21 cellular contexts compared by ENCODE assay signal in the genomic region with DNA sequence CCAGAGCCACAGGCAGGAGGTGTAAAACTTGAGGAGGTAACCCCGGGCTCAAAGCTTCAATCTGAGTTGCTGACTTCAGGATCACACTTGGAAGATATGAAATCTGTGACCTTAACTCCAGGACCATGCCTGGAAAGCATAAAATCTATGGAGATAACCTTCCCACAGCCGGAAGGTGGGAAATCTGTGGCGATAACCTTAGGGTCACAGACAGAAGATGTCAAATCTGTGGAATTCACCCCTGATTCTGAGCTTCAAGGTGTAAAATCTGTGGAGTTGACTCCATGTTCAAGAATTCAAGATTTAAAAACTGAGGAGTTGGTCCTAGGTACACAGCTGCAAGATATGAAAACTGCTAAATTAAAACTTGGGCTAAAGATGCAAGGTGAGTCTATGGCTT. TPM values are rescaled to one million over a fixed set of nuclear protein-coding genes. Genes with fewer than 3 reads are reported as not detected.
DNase-seq lines count a peak whose midpoint lies in the region; ATAC-seq, FAIRE-seq and TF ChIP-seq lines count a peak whose summit lies in the region.
"Had no signal": no experiment of that assay in that cellular context is flagged by ENCODE, and none has a peak within 500 bp of the region (broad histone marks: within the 10 kb centered on the region; RNA-seq: fewer than 3 reads in every experiment).

No MANE protein-coding gene starts in this region.

- no peak for TF ChIP-seq CTCF in natural killer cell (IDR thresholded peaks at IDR 0.05)
- TF ChIP-seq CTCF in K562 (IDR thresholded peaks at IDR 0.05 in 2 of 3, conservative IDR thresholded peaks at IDR 0.05 in 1 of 3; ENCODE audit: insufficient read depth in 2 of 3, low read depth in 1 of 3, low read length in 3 of 3) = no peak
- no peak for TF ChIP-seq CTCF in osteocyte (IDR thresholded peaks at IDR 0.05)

- peaks cover 0 to 15% of the 10 kb centered on the region in 2 experiments; a peak in 3 of 5 replicates for H3K27me3 ChIP-seq in K562 (ENCODE audit: control insufficient read depth in 2 of 2, insufficient read depth in 2 of 2, low read length in 2 of 2)
- H3K27me3 ChIP-seq: BLaER1 treated with 17β-estradiol and CSF1 and Interleukin-3, amounts not matched to agents 10 nM and 100 nM had no signal

- H2AFZ ChIP-seq in K562 (ENCODE audit: low read depth, low read length) = no peak overlapping the region

- H3K4me3 Mint-ChIP-seq in natural killer cell (no peak overlapping the region), osteocyte (ENCODE audit: unreplicated experiment) (no peak overlapping the region)
- H3K4me3 Mint-ChIP-seq in natural killer cell treated with Interleukin-12 subunit alpha and Interleukin-12 subunit beta and Interleukin-15 and Interleukin-18, amount 100 ng/mL, for 72 hours = no peak overlapping the region
- no peak overlapping the region for H3K4me3 Mint-ChIP-seq in activated CD8-positive, alpha-beta memory T cell treated with anti-CD3 and anti-CD28 coated beads, Interleukin-2, amount 10 ng/mL, durations not matched to agents 7 days and 5 days
- H3K4me3 Mint-ChIP-seq: B cell; CD4-positive, alpha-beta T cell; CD8-positive, alpha-beta T cell had no signal

- peaks cover 42 to 52% of the 10 kb centered on the region in 2 donors for H3K4me1 Mint-ChIP-seq in natural killer cell
- peaks cover 23 to 36% of the 10 kb centered on the region in 2 donors for H3K4me1 Mint-ChIP-seq in natural killer cell treated with Interleukin-12 subunit alpha and Interleukin-12 subunit beta and Interleukin-15 and Interleukin-18, amount 100 ng/mL, for 72 hours (ENCODE audit: low read depth in 2 of 2)
- H3K4me1 Mint-ChIP-seq in osteocyte (ENCODE audit: unreplicated experiment) = peaks cover 8% of the 10 kb centered on the region
- H3K4me1 Mint-ChIP-seq in activated CD8-positive, alpha-beta memory T cell treated with anti-CD3 and anti-CD28 coated beads, Interleukin-2, amount 10 ng/mL, durations not matched to agents 7 days and 5 days = peaks cover 8% of the 10 kb centered on the region
- H3K4me1 Mint-ChIP-seq: B cell had no signal

- TF ChIP-seq EP300 in K562 (IDR thresholded peaks at IDR 0.05; ENCODE audit: low read length) = no peak

- POLR2A ChIA-PET in K562 (lab: Yijun Ruan, JAX) = interaction anchor here (0.8 to 0.9 kb wide), 2 partner anchors 8 to 28 kb away, joined by 4 read pairs; no protein-coding TSS in a partner anchor

- CTCF ChIA-PET in K562 (lab: Yijun Ruan, JAX; ENCODE audit: low intra/inter-chr PET ratio) = no interaction called here
- CTCF ChIA-PET in activated CD8-positive, alpha-beta memory T cell treated with anti-CD3 and anti-CD28 coated beads, Interleukin-2, amount 10 ng/mL, durations not matched to agents 7 days and 5 days (lab: Charles Lee) = no interaction called here

- no TSS peak for BruUV-seq in K562 (replicated peaks; lab: Mats Ljungman, UMichigan)

- in situ Hi-C loops in K562 (cut with MboI) = no loop called here

- H4K20me1 ChIP-seq in K562 (replicated peaks; ENCODE audit: control insufficient read depth, insufficient read depth, low read length) = no peaks in the 10 kb centered on the region
- H4K20me1 ChIP-seq: BLaER1 treated with 17β-estradiol and CSF1 and Interleukin-3, amounts not matched to agents 10 nM and 100 nM had no signal

- H3K4me3 ChIP-seq in K562 = no peak overlapping the region
- H3K4me3 ChIP-seq: A549; BLaER1 treated with 17β-estradiol and CSF1 and Interleukin-3, amounts not matched to agents 10 nM and 100 nM had no signal

- H3K9me3 Mint-ChIP-seq in natural killer cell (peaks cover 0 to 3% of the 10 kb centered on the region in 2 donors), osteocyte (ENCODE audit: unreplicated experiment) (peaks cover 27% of the 10 kb centered on the region)
- H3K9me3 Mint-ChIP-seq in natural killer cell treated with Interleukin-12 subunit alpha and Interleukin-12 subunit beta and Interleukin-15 and Interleukin-18, amount 100 ng/mL, for 72 hours = peaks cover 3% of the 10 kb centered on the region
- H3K9me3 Mint-ChIP-seq in activated CD8-positive, alpha-beta memory T cell treated with anti-CD3 and anti-CD28 coated beads, Interleukin-2, amount 10 ng/mL, durations not matched to agents 7 days and 5 days (ENCODE audit: low read depth) = no peaks in the 10 kb centered on the region

- ATAC-seq in natural killer cell = no peak
- no peak for ATAC-seq in natural killer cell treated with Interleukin-12 subunit alpha and Interleukin-12 subunit beta and Interleukin-15 and Interleukin-18, amount 100 ng/mL, for 72 hours
- ATAC-seq in K562 = no peak
- ATAC-seq in activated CD8-positive, alpha-beta memory T cell treated with anti-CD3 and anti-CD28 coated beads, Interleukin-2, amount 10 ng/mL, durations not matched to agents 7 days and 5 days = no peak
- no peak for ATAC-seq in HG03045 (IDR thresholded peaks at IDR 0.05; ENCODE audit: unreplicated experiment)
- ATAC-seq: A549; CD8-positive, alpha-beta T cell had no signal

- H3K9me1 ChIP-seq in K562 (ENCODE audit: control insufficient read depth, insufficient read depth, low read length) = no peaks in the 10 kb centered on the region

- no peaks in the 10 kb centered on the region for H3K9me3 ChIP-seq in K562 (replicated peaks; ENCODE audit: control insufficient read depth, insufficient read depth, low read depth, low read length)
- H3K9me3 ChIP-seq: Caco-2 had no signal

- no peaks in the 10 kb centered on the region for H3K4me1 ChIP-seq in K562 (replicated peaks in 1 of 2; ENCODE audit: control insufficient read depth in 2 of 2, insufficient read depth in 2 of 2, low read length in 2 of 2)
- H3K4me1 ChIP-seq: A549; BLaER1 treated with 17β-estradiol and CSF1 and Interleukin-3, amounts not matched to agents 10 nM and 100 nM; Caco-2 had no signal

- H3K27me3 Mint-ChIP-seq in natural killer cell (ENCODE audit: low read depth in 2 of 2) (peaks cover 29 to 33% of the 10 kb centered on the region in 2 donors), osteocyte (ENCODE audit: unreplicated experiment) (no peaks in the 10 kb centered on the region)
- peaks cover 21 to 58% of the 10 kb centered on the region in 2 donors for H3K27me3 Mint-ChIP-seq in natural killer cell treated with Interleukin-12 subunit alpha and Interleukin-12 subunit beta and Interleukin-15 and Interleukin-18, amount 100 ng/mL, for 72 hours
- H3K27me3 Mint-ChIP-seq in activated CD8-positive, alpha-beta memory T cell treated with anti-CD3 and anti-CD28 coated beads, Interleukin-2, amount 10 ng/mL, durations not matched to agents 7 days and 5 days = peaks cover 70% of the 10 kb centered on the region

- H3K27ac Mint-ChIP-seq in natural killer cell (peak overlapping the region; percentile 63 to 69), osteocyte (ENCODE audit: unreplicated experiment) (no peak overlapping the region)
- H3K27ac Mint-ChIP-seq in natural killer cell treated with Interleukin-12 subunit alpha and Interleukin-12 subunit beta and Interleukin-15 and Interleukin-18, amount 100 ng/mL, for 72 hours = peak overlapping the region in 1 of 2 donors; percentile 52
- no peak overlapping the region for H3K27ac Mint-ChIP-seq in activated CD8-positive, alpha-beta memory T cell treated with anti-CD3 and anti-CD28 coated beads, Interleukin-2, amount 10 ng/mL, durations not matched to agents 7 days and 5 days
- H3K27ac Mint-ChIP-seq: B cell; CD4-positive, alpha-beta T cell; CD8-positive, alpha-beta T cell had no signal

- H3K4me2 ChIP-seq in K562 (ENCODE audit: insufficient read depth, low read length) = no peak overlapping the region
- H3K4me2 ChIP-seq: A549; BLaER1 treated with 17β-estradiol and CSF1 and Interleukin-3, amounts not matched to agents 10 nM and 100 nM had no signal

- H3K79me2 ChIP-seq in K562 (ENCODE audit: control insufficient read depth, insufficient read depth, low read length) = no peaks in the 10 kb centered on the region

- no peak overlapping the region for H3K9ac ChIP-seq in K562 (ENCODE audit: insufficient read depth in 1 of 2, low read depth in 2 of 2, low read length in 2 of 2)
- H3K9ac ChIP-seq: BLaER1 treated with 17β-estradiol and CSF1 and Interleukin-3, amounts not matched to agents 10 nM and 100 nM had no signal

- no peak for DNase-seq in natural killer cell
- no peak for DNase-seq in natural killer cell treated with Interleukin-12 subunit alpha and Interleukin-12 subunit beta and Interleukin-15 and Interleukin-18, amount 100 ng/mL, for 72 hours (ENCODE audit: low spot score)
- no peak for DNase-seq in K562 (ENCODE audit: extremely low read depth in 1 of 4, low spot score in 3 of 4)
- DNase-seq in osteocyte (ENCODE audit: extremely low spot score, unreplicated experiment) = peak; percentile 27
- no peak for DNase-seq in activated CD8-positive, alpha-beta memory T cell treated with anti-CD3 and anti-CD28 coated beads, Interleukin-2, amount 10 ng/mL, durations not matched to agents 7 days and 5 days
- DNase-seq: AML-193; Caco-2; Calu3; CD4-positive, alpha-beta T cell; CD8-positive, alpha-beta T cell; DMS79 treated with DMSO at 0.1 percent for 48 hours; GF-D8 had no signal

- no peak for FAIRE-seq in K562 (lab: Jason Lieb, UNC)
- FAIRE-seq: A549, D721Med, G401.6, GM12891 had no signal

- 2% methylated on average over 3 of the region's 3 CpGs for WGBS in K562 (ENCODE audit: insufficient coverage, low coverage, missing lambda C conversion rate)

- H3K27ac ChIP-seq in K562 (ENCODE audit: extremely low read depth, low read depth, low read length) = no peak overlapping the region
- H3K27ac ChIP-seq: 22Rv1; A549; BLaER1 treated with 17β-estradiol and CSF1 and Interleukin-3, amounts not matched to agents 10 nM and 100 nM; C4-2B had no signal

- intact Hi-C loops in natural killer cell (cut with micrococcal nuclease) = no loop called here
- intact Hi-C loops in K562 (cut with micrococcal nuclease) = no loop called here

- H3K36me3 ChIP-seq in K562 (ENCODE audit: control insufficient read depth, insufficient read depth, low read length) = no peaks in the 10 kb centered on the region

- H3K36me3 Mint-ChIP-seq in natural killer cell (no peaks in the 10 kb centered on the region), osteocyte (ENCODE audit: unreplicated experiment) (peaks cover 4% of the 10 kb centered on the region)
- H3K36me3 Mint-ChIP-seq in natural killer cell treated with Interleukin-12 subunit alpha and Interleukin-12 subunit beta and Interleukin-15 and Interleukin-18, amount 100 ng/mL, for 72 hours = peaks cover 5% of the 10 kb centered on the region
- no peaks in the 10 kb centered on the region for H3K36me3 Mint-ChIP-seq in activated CD8-positive, alpha-beta memory T cell treated with anti-CD3 and anti-CD28 coated beads, Interleukin-2, amount 10 ng/mL, durations not matched to agents 7 days and 5 days
- H3K36me3 Mint-ChIP-seq: CD8-positive, alpha-beta T cell had no signal

- TF ChIP-seq RAD21 in K562 (CRISPR knock-in tag; conservative IDR thresholded peaks at IDR 0.05 in 1 of 2, IDR thresholded peaks at IDR 0.05 in 1 of 2) = no peak

- no peak for TF ChIP-seq POLR2A in K562 (conservative IDR thresholded peaks at IDR 0.05)

RNA-seq across cellular contexts. Expression of a gene that starts 11.6 kb away (rescaled TPM):
- total RNA-seq in natural killer cell (10 to 100 TPM; 26.5 to 40.9 (median 30.6) TPM), K562 (2014; rRNA removed) (44.4 and 47.8 TPM in 2 replicates), K562 (2014; rRNA removed; fragmentation: Illumina TruSeq; extraction: Trizol) (67.4 and 73.7 TPM in 2 replicates), K562 (2015; rRNA removed; fragmentation: Illumina TruSeq; extraction: Trizol) (44.6 and 47.2 TPM in 2 replicates), K562 (2021) (53.6 and 56.5 TPM in 2 replicates), osteocyte (43.6 and 52.5 TPM in 2 replicates)
- 10 to 100 TPM; 10.1 to 24.0 TPM for total RNA-seq in natural killer cell treated with Interleukin-12 subunit alpha and Interleukin-12 subunit beta and Interleukin-15 and Interleukin-18, amount 100 ng/mL, for 72 hours
- 120 and 302 TPM in 2 replicates for total RNA-seq in K562 (2011; cell fraction: chromatin; rRNA removed; ENCODE audit: low replicate concordance)
- total RNA-seq in K562 (2011; cell fraction: nucleolus; rRNA removed) = 36.5 and 48.2 TPM in 2 replicates
- total RNA-seq in K562 (2011; cell fraction: nucleoplasm; rRNA removed) = 106 and 159 TPM in 2 replicates
- polyA plus RNA-seq in K562 (2011; rRNA removed) (76.4 and 94.0 TPM in 2 replicates), K562 (2014; fragmentation: Illumina TruSeq; extraction: Trizol) (79.0 and 101 TPM in 2 replicates), K562 (2014; fragmentation: Nextera tagmentation; extraction: Ambion mirVana) (10 to 100 TPM; 24.7 to 77.9 TPM), K562 (2014; rRNA removed) (65.8 and 65.9 TPM in 2 replicates)
- polyA plus RNA-seq in K562 (2011; cell fraction: cytosol; rRNA removed) = 21.4 and 54.4 TPM in 2 replicates
- polyA plus RNA-seq in K562 (2011; cell fraction: nucleus; rRNA removed) = 135 and 202 TPM in 2 replicates
- polyA plus RNA-seq in K562 (2012) = 40.0 and 65.9 TPM in 2 replicates
- 116 and 117 TPM in 2 replicates for polyA minus RNA-seq in K562 (2011; rRNA and poly(A)+ RNA removed)
- 13.0 and 19.2 TPM in 2 replicates for polyA minus RNA-seq in K562 (2011; cell fraction: cytosol; rRNA and poly(A)+ RNA removed)
- polyA minus RNA-seq in K562 (2011; cell fraction: nucleus; rRNA and poly(A)+ RNA removed) = 40.3 and 75.2 TPM in 2 replicates
- total RNA-seq in activated CD8-positive, alpha-beta memory T cell treated with anti-CD3 and anti-CD28 coated beads, Interleukin-2, amount 10 ng/mL, durations not matched to agents 7 days and 5 days = 10 to 100 TPM; 32.8 to 39.5 TPM

RNA-seq across cellular contexts. Expression of a gene that starts 57.6 kb away (rescaled TPM):
- total RNA-seq in natural killer cell (under 1 TPM; 0.25 to 0.58 (median 0.42) TPM), K562 (2014; rRNA removed) (3.3 and 5.2 TPM in 2 replicates), K562 (2014; rRNA removed; fragmentation: Illumina TruSeq; extraction: Trizol) (4.2 TPM in 2 replicates), K562 (2015; rRNA removed; fragmentation: Illumina TruSeq; extraction: Trizol) (4.1 TPM in 2 replicates), K562 (2021) (3.3 TPM in 2 replicates), osteocyte (2.1 and 2.5 TPM in 2 replicates)
- total RNA-seq in natural killer cell treated with Interleukin-12 subunit alpha and Interleukin-12 subunit beta and Interleukin-15 and Interleukin-18, amount 100 ng/mL, for 72 hours = under 1 TPM in 1 of 2 donors, not detected in 1; 0.36 TPM
- 3.0 and 6.7 TPM in 2 replicates for total RNA-seq in K562 (2011; cell fraction: chromatin; rRNA removed; ENCODE audit: low replicate concordance)
- 2.2 and 3.0 TPM in 2 replicates for total RNA-seq in K562 (2011; cell fraction: nucleolus; rRNA removed)
- 3.1 and 3.9 TPM in 2 replicates for total RNA-seq in K562 (2011; cell fraction: nucleoplasm; rRNA removed)
- polyA plus RNA-seq in K562 (2011; rRNA removed) (4.4 TPM in 2 replicates), K562 (2014; fragmentation: Illumina TruSeq; extraction: Trizol) (4.7 and 5.2 TPM in 2 replicates), K562 (2014; fragmentation: Nextera tagmentation; extraction: Ambion mirVana) (1 to 10 TPM; 2.2 to 4.2 TPM), K562 (2014; rRNA removed) (3.2 and 3.4 TPM in 2 replicates)
- polyA plus RNA-seq in K562 (2011; cell fraction: cytosol; rRNA removed) = 1.3 and 2.2 TPM in 2 replicates
- 2.9 and 5.5 TPM in 2 replicates for polyA plus RNA-seq in K562 (2011; cell fraction: nucleus; rRNA removed)
- polyA plus RNA-seq in K562 (2012) = 2.5 and 4.2 TPM in 2 replicates
- polyA minus RNA-seq in K562 (2011; rRNA and poly(A)+ RNA removed) = 2.6 and 3.7 TPM in 2 replicates
- polyA minus RNA-seq in K562 (2011; cell fraction: cytosol; rRNA and poly(A)+ RNA removed) = 1.2 and 1.5 TPM in 2 replicates
- 2.8 and 6.2 TPM in 2 replicates for polyA minus RNA-seq in K562 (2011; cell fraction: nucleus; rRNA and poly(A)+ RNA removed)
- 1 to 10 TPM in 1 of 2 experiments, under 1 TPM in 1; 0.98 to 1.5 TPM for total RNA-seq in activated CD8-positive, alpha-beta memory T cell treated with anti-CD3 and anti-CD28 coated beads, Interleukin-2, amount 10 ng/mL, durations not matched to agents 7 days and 5 days

RNA-seq across cellular contexts. Expression of a gene that starts 57.7 kb away (rescaled TPM):
- total RNA-seq in natural killer cell (10 to 100 TPM; 31.5 to 36.1 (median 34.9) TPM), K562 (2014; rRNA removed) (23.4 and 34.7 TPM in 2 replicates), K562 (2014; rRNA removed; fragmentation: Illumina TruSeq; extraction: Trizol) (48.2 and 54.7 TPM in 2 replicates), K562 (2015; rRNA removed; fragmentation: Illumina TruSeq; extraction: Trizol) (41.9 and 43.6 TPM in 2 replicates), K562 (2021) (39.6 and 40.4 TPM in 2 replicates), osteocyte (28.6 and 28.8 TPM in 2 replicates)
- 10 to 100 TPM; 32.7 to 36.9 TPM for total RNA-seq in natural killer cell treated with Interleukin-12 subunit alpha and Interleukin-12 subunit beta and Interleukin-15 and Interleukin-18, amount 100 ng/mL, for 72 hours
- 32.8 and 34.8 TPM in 2 replicates for total RNA-seq in K562 (2011; cell fraction: chromatin; rRNA removed; ENCODE audit: low replicate concordance)
- 26.7 and 30.8 TPM in 2 replicates for total RNA-seq in K562 (2011; cell fraction: nucleolus; rRNA removed)
- total RNA-seq in K562 (2011; cell fraction: nucleoplasm; rRNA removed) = 38.6 and 50.1 TPM in 2 replicates
- polyA plus RNA-seq in K562 (2011; rRNA removed) (80.4 and 98.1 TPM in 2 replicates), K562 (2014; fragmentation: Illumina TruSeq; extraction: Trizol) (58.2 and 64.9 TPM in 2 replicates), K562 (2014; fragmentation: Nextera tagmentation; extraction: Ambion mirVana) (100 to 1,000 TPM; 131 to 171 TPM), K562 (2014; rRNA removed) (43.7 and 45.8 TPM in 2 replicates)
- polyA plus RNA-seq in K562 (2011; cell fraction: cytosol; rRNA removed) = 34.8 and 49.4 TPM in 2 replicates
- polyA plus RNA-seq in K562 (2011; cell fraction: nucleus; rRNA removed) = 24.9 and 35.2 TPM in 2 replicates
- polyA plus RNA-seq in K562 (2012) = 38.9 and 47.2 TPM in 2 replicates
- 69.4 and 75.5 TPM in 2 replicates for polyA minus RNA-seq in K562 (2011; rRNA and poly(A)+ RNA removed)
- 13.7 and 33.6 TPM in 2 replicates for polyA minus RNA-seq in K562 (2011; cell fraction: cytosol; rRNA and poly(A)+ RNA removed)
- 28.9 and 39.1 TPM in 2 replicates for polyA minus RNA-seq in K562 (2011; cell fraction: nucleus; rRNA and poly(A)+ RNA removed)
- 10 to 100 TPM; 36.9 to 50.9 TPM for total RNA-seq in activated CD8-positive, alpha-beta memory T cell treated with anti-CD3 and anti-CD28 coated beads, Interleukin-2, amount 10 ng/mL, durations not matched to agents 7 days and 5 days

Comparison
In these comparisons a context has a peak if more than half of its experiments do, and no peak if none do; other contexts are left out.
1. H3K27ac Mint-ChIP-seq: peak in natural killer cell (2 of 2); none in osteocyte (single experiment) and activated CD8-positive, alpha-beta memory T cell treated with anti-CD3 and anti-CD28 coated beads, Interleukin-2, amount 10 ng/mL, durations not matched to agents 7 days and 5 days (single experiment).